Comparison of ENCODE assay signal across 1 cellular context in genomic region chr1:107135466-107135865, GRCh38.
A peak's percentile ranks its signal among the peaks of the same experiment; 100 is the strongest.
TF ChIP-seq lines count a peak whose summit lies in the region.

No MANE protein-coding gene starts in this region.

TF ChIP-seq in K562, 482 proteins besides CTCF, POLR2A, EP300 and RAD21 (continued from another document):
- TF ChIP-seq, protein P1, sequence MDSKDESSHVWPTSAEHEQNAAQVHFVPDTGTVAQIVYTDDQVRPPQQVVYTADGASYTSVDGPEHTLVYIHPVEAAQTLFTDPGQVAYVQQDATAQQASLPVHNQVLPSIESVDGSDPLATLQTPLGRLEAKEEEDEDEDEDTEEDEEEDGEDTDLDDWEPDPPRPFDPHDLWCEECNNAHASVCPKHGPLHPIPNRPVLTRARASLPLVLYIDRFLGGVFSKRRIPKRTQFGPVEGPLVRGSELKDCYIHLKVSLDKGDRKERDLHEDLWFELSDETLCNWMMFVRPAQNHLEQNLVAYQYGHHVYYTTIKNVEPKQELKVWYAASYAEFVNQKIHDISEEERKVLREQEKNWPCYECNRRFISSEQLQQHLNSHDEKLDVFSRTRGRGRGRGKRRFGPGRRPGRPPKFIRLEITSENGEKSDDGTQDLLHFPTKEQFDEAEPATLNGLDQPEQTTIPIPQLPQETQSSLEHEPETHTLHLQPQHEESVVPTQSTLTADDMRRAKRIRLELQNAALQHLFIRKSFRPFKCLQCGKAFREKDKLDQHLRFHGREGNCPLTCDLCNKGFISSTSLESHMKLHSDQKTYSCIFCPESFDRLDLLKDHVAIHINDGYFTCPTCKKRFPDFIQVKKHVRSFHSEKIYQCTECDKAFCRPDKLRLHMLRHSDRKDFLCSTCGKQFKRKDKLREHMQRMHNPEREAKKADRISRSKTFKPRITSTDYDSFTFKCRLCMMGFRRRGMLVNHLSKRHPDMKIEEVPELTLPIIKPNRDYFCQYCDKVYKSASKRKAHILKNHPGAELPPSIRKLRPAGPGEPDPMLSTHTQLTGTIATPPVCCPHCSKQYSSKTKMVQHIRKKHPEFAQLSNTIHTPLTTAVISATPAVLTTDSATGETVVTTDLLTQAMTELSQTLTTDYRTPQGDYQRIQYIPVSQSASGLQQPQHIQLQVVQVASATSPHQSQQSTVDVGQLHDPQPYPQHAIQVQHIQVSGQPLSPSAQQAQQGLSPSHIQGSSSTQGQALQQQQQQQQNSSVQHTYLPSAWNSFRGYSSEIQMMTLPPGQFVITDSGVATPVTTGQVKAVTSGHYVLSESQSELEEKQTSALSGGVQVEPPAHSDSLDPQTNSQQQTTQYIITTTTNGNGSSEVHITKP (IDR thresholded peaks at IDR 0.05; ENCODE audit: partially characterized antibody): no peak
- TF ChIP-seq EHMT2 (IDR thresholded peaks at IDR 0.05) (peak; percentile 72), SMAD1 (IDR thresholded peaks at IDR 0.05; ENCODE audit: low read depth, low read length, partially characterized antibody) (no peak), ZNF655 (CRISPR knock-in tag; IDR thresholded peaks at IDR 0.05) (no peak), ZFP30 (CRISPR knock-in tag; IDR thresholded peaks at IDR 0.05; ENCODE audit: borderline replicate concordance) (no peak), SIN3B (IDR thresholded peaks at IDR 0.05; ENCODE audit: low read depth) (no peak), ZBTB11 (CRISPR knock-in tag; IDR thresholded peaks at IDR 0.05) (peak in 1 of 3 experiments; percentile 8; a peak in 1 of 6 replicates), SP1 (CRISPR knock-in tag; IDR thresholded peaks at IDR 0.05) (no peak), IRF2 (CRISPR knock-in tag; IDR thresholded peaks at IDR 0.05) (no peak), LARP7 (IDR thresholded peaks at IDR 0.05) (no peak), HOXB6 (CRISPR knock-in tag; IDR thresholded peaks at IDR 0.05; ENCODE audit: borderline replicate concordance) (no peak), JUNB (CRISPR knock-in tag; conservative IDR thresholded peaks at IDR 0.05) (no peak), ZNF551 (CRISPR knock-in tag; IDR thresholded peaks at IDR 0.05) (no peak), ZBTB9 (CRISPR knock-in tag; IDR thresholded peaks at IDR 0.05) (no peak), KDM5B (IDR thresholded peaks at IDR 0.05; ENCODE audit: insufficient replicate concordance, low read depth, low read length) (no peak)
- TF ChIP-seq, protein P2, sequence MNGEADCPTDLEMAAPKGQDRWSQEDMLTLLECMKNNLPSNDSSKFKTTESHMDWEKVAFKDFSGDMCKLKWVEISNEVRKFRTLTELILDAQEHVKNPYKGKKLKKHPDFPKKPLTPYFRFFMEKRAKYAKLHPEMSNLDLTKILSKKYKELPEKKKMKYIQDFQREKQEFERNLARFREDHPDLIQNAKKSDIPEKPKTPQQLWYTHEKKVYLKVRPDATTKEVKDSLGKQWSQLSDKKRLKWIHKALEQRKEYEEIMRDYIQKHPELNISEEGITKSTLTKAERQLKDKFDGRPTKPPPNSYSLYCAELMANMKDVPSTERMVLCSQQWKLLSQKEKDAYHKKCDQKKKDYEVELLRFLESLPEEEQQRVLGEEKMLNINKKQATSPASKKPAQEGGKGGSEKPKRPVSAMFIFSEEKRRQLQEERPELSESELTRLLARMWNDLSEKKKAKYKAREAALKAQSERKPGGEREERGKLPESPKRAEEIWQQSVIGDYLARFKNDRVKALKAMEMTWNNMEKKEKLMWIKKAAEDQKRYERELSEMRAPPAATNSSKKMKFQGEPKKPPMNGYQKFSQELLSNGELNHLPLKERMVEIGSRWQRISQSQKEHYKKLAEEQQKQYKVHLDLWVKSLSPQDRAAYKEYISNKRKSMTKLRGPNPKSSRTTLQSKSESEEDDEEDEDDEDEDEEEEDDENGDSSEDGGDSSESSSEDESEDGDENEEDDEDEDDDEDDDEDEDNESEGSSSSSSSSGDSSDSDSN (IDR thresholded peaks at IDR 0.05; ENCODE audit: borderline replicate concordance in 1 of 2, low read depth in 2 of 2, low read length in 2 of 2): no peak
- TF ChIP-seq, protein P3, sequence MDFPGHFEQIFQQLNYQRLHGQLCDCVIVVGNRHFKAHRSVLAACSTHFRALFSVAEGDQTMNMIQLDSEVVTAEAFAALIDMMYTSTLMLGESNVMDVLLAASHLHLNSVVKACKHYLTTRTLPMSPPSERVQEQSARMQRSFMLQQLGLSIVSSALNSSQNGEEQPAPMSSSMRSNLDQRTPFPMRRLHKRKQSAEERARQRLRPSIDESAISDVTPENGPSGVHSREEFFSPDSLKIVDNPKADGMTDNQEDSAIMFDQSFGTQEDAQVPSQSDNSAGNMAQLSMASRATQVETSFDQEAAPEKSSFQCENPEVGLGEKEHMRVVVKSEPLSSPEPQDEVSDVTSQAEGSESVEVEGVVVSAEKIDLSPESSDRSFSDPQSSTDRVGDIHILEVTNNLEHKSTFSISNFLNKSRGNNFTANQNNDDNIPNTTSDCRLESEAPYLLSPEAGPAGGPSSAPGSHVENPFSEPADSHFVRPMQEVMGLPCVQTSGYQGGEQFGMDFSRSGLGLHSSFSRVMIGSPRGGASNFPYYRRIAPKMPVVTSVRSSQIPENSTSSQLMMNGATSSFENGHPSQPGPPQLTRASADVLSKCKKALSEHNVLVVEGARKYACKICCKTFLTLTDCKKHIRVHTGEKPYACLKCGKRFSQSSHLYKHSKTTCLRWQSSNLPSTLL (IDR thresholded peaks at IDR 0.05): no peak
- TF ChIP-seq, protein P4, sequence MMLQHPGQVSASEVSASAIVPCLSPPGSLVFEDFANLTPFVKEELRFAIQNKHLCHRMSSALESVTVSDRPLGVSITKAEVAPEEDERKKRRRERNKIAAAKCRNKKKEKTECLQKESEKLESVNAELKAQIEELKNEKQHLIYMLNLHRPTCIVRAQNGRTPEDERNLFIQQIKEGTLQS (IDR thresholded peaks at IDR 0.05): no peak
- TF ChIP-seq, protein P4 (CRISPR knock-in tag; conservative IDR thresholded peaks at IDR 0.05): no peak
- TF ChIP-seq, protein P5, sequence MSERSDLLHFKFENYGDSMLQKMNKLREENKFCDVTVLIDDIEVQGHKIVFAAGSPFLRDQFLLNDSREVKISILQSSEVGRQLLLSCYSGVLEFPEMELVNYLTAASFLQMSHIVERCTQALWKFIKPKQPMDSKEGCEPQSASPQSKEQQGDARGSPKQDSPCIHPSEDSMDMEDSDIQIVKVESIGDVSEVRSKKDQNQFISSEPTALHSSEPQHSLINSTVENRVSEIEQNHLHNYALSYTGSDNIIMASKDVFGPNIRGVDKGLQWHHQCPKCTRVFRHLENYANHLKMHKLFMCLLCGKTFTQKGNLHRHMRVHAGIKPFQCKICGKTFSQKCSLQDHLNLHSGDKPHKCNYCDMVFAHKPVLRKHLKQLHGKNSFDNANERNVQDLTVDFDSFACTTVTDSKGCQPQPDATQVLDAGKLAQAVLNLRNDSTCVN (CRISPR knock-in tag; IDR thresholded peaks at IDR 0.05): no peak
- TF ChIP-seq, protein P6, sequence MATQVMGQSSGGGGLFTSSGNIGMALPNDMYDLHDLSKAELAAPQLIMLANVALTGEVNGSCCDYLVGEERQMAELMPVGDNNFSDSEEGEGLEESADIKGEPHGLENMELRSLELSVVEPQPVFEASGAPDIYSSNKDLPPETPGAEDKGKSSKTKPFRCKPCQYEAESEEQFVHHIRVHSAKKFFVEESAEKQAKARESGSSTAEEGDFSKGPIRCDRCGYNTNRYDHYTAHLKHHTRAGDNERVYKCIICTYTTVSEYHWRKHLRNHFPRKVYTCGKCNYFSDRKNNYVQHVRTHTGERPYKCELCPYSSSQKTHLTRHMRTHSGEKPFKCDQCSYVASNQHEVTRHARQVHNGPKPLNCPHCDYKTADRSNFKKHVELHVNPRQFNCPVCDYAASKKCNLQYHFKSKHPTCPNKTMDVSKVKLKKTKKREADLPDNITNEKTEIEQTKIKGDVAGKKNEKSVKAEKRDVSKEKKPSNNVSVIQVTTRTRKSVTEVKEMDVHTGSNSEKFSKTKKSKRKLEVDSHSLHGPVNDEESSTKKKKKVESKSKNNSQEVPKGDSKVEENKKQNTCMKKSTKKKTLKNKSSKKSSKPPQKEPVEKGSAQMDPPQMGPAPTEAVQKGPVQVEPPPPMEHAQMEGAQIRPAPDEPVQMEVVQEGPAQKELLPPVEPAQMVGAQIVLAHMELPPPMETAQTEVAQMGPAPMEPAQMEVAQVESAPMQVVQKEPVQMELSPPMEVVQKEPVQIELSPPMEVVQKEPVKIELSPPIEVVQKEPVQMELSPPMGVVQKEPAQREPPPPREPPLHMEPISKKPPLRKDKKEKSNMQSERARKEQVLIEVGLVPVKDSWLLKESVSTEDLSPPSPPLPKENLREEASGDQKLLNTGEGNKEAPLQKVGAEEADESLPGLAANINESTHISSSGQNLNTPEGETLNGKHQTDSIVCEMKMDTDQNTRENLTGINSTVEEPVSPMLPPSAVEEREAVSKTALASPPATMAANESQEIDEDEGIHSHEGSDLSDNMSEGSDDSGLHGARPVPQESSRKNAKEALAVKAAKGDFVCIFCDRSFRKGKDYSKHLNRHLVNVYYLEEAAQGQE (CRISPR knock-in tag; IDR thresholded peaks at IDR 0.05; ENCODE audit: low read depth): peak; percentile 85
